31 cellular contexts compared by ENCODE assay signal in genomic region chr12:116750298-116750697, GRCh38.
"Had no signal": no experiment of that assay in that cellular context is flagged by ENCODE, and none has a peak within 500 bp of the region (broad histone marks: within the 10 kb centered on the region; RNA-seq: fewer than 3 reads in every experiment).

No MANE protein-coding gene starts in this region.

- H3K4me1 ChIP-seq: ascending aorta had no signal

- H3K9me3 ChIP-seq: ascending aorta had no signal

- ATAC-seq: activated CD8-positive, alpha-beta T cell treated with anti-CD3 and anti-CD28 coated beads for 36 hours; activated naive CD8-positive, alpha-beta T cell treated with anti-CD3 and anti-CD28 coated beads, Interleukin-2, amount 50 U/mL, for 24 hours; activated T-cell treated with anti-CD3 and anti-CD28 coated beads, Interleukin-2, amount 50 U/mL, for 4 hours; activated T-cell treated with anti-CD3 and anti-CD28 coated beads, Interleukin-2, amount 50 U/mL, for 72 hours; activated T-helper 17 cell treated with anti-CD3 and anti-CD28 coated beads, Interleukin-2, amount 50 U/mL, for 72 hours had no signal

- H3K4me3 ChIP-seq: ascending aorta, cardiac muscle cell had no signal

- H3K27me3 ChIP-seq: ascending aorta, cardiac muscle cell had no signal

- H3K36me3 ChIP-seq: ascending aorta, cardiac muscle cell had no signal

- DNase-seq: activated B cell treated with CpG ODN at 0.5 μM for 24 hours; activated CD4-positive, alpha-beta memory T cell treated with anti-CD3 and anti-CD28 coated beads for 36 hours; activated CD4-positive, alpha-beta T cell treated with anti-CD3 and anti-CD28 coated beads for 4 hours; activated CD4-positive, alpha-beta T cell treated with anti-CD3 and anti-CD28 coated beads, Interleukin-2, amount 10 ng/mL, durations not matched to agents 24 days and 14 days; activated CD4-positive, alpha-beta T cell treated with anti-CD3 and anti-CD28 coated beads, Interleukin-2, amount 50 U/mL, for 1 hour; activated CD4-positive, alpha-beta T cell treated with anti-CD3 and anti-CD28 coated beads, Interleukin-2, amount 50 U/mL, for 4 hours; activated CD4-positive, CD25-positive, alpha-beta regulatory T cell treated with anti-CD3 and anti-CD28 coated beads, Interleukin-2, amount 50 U/mL, for 72 hours; activated CD8-positive, alpha-beta memory T cell treated with anti-CD3 and anti-CD28 coated beads, Interleukin-2, amount 50 U/mL, for 4 hours; activated CD8-positive, alpha-beta T cell treated with anti-CD3 and anti-CD28 coated beads for 36 hours; activated gamma-delta T cell; activated naive CD4-positive, alpha-beta T cell treated with anti-CD3 and anti-CD28 coated beads, Interleukin-2, amount 10 ng/mL, durations not matched to agents 7 days and 5 days; activated naive CD4-positive, alpha-beta T cell treated with Interleukin-2 at 50 U/mL for 16 hours; activated naive CD8-positive, alpha-beta T cell treated with anti-CD3 and anti-CD28 coated beads, Interleukin-2, amount 10 ng/mL, durations not matched to agents 7 days and 5 days; activated naive CD8-positive, alpha-beta T cell treated with anti-CD3 and anti-CD28 coated beads, Interleukin-2, amount 50 U/mL, for 24 hours; activated T-cell treated with anti-CD3 and anti-CD28 coated beads for 4 hours; activated T-cell treated with anti-CD3 and anti-CD28 coated beads, Interleukin-2, amount 50 U/mL, for 1 hour; activated T-cell treated with anti-CD3 and anti-CD28 coated beads, Interleukin-2, amount 50 U/mL, for 4 hours; activated T-cell treated with anti-CD3 and anti-CD28 coated beads, Interleukin-2, amount 50 U/mL, for 72 hours; amygdala; anterior cingulate cortex; caudate nucleus; cerebellar nuclear complex; T-helper 1 cell; T-helper 2 cell; T-helper 9 cell had no signal

- FAIRE-seq: bronchial epithelial cell, TTC549 had no signal

- H3K27ac ChIP-seq: ascending aorta, cardiac muscle cell, VCaP had no signal
